ENCODE assay signal across 9 cellular contexts in genomic region chr7:128783143-128783799, GRCh38. TPM values are rescaled to one million over a fixed set of nuclear protein-coding genes. Genes with fewer than 3 reads are reported as not detected.
DNase-seq lines count a peak whose midpoint lies in the region; ATAC-seq and TF ChIP-seq lines count a peak whose summit lies in the region.
"Had no signal": no experiment of that assay in that cellular context is flagged by ENCODE, and none has a peak within 500 bp of the region (broad histone marks: within the 10 kb centered on the region; RNA-seq: fewer than 3 reads in every experiment).

No MANE protein-coding gene starts in this region.

- peaks cover 2 to 34% (median 20%) of the 10 kb centered on the region in 3 donors for H3K4me1 ChIP-seq in gastroesophageal sphincter

- peak overlapping the region; percentile 86 to 93 (median 92) for H3K27ac ChIP-seq in gastroesophageal sphincter

- in situ Hi-C loops in GM13976 (cut with MboI; ENCODE audit: low sequenced_read_pairs, unreplicated experiment), result no loop called here

- DNase-seq in SHP77 treated with DMSO at 0.1 percent for 48 hours (lab: John Stamatoyannopoulos, UW), result peak; percentile 16
- DNase-seq in pons (ENCODE audit: low spot score), result peak; percentile 61
- DNase-seq in NK-92 treated with Interleukin-12 subunit alpha and Interleukin-12 subunit beta, amount 100 ng/mL, for 24 hours (lab: John Stamatoyannopoulos, UW), result no peak
- no peak for DNase-seq in GM13976 (ENCODE audit: low spot score)

- 6 to 14% methylated on average over 5 to 7 of the region's 15 CpGs for WGBS in gastroesophageal sphincter (ENCODE audit: low coverage in 1 of 2), 2 donors

- H3K4me3 ChIP-seq in gastroesophageal sphincter, result no peak overlapping the region

- no peak for TF ChIP-seq CTCF in gastroesophageal sphincter (IDR thresholded peaks at IDR 0.05)
- no peak for TF ChIP-seq CTCF in GM13976 (IDR thresholded peaks at IDR 0.05; ENCODE audit: borderline replicate concordance, control extremely low read depth, extremely low read depth, insufficient read depth, missing control alignments)

- no peaks in the 10 kb centered on the region for H3K36me3 ChIP-seq in gastroesophageal sphincter

- ATAC-seq in GM19463 (IDR thresholded peaks at IDR 0.05; ENCODE audit: unreplicated experiment), result peak; percentile 47
- ATAC-seq in gastroesophageal sphincter, result peak; percentile 80
- no peak for ATAC-seq in GM18517 (IDR thresholded peaks at IDR 0.05; ENCODE audit: unreplicated experiment)
- no peak for ATAC-seq in HG03045 (IDR thresholded peaks at IDR 0.05; ENCODE audit: unreplicated experiment)

- TF ChIP-seq EP300 in gastroesophageal sphincter (IDR thresholded peaks at IDR 0.05), result no peak

- H3K27me3 ChIP-seq in gastroesophageal sphincter, result no peaks in the 10 kb centered on the region

- TF ChIP-seq POLR2A in gastroesophageal sphincter (IDR thresholded peaks at IDR 0.05), result no peak

- H3K9me3 ChIP-seq in gastroesophageal sphincter, result peaks cover 0 to 5% (median 0%) of the 10 kb centered on the region in 3 donors

RNA-seq across cellular contexts. Expression of gene OPN1SW, which starts 7.7 kb away (rescaled TPM):
- not detected for total RNA-seq in gastroesophageal sphincter
- total RNA-seq: lower leg skin had no signal

RNA-seq across cellular contexts. Expression of gene CCDC136, which starts 8.5 kb away (rescaled TPM):
- 10 to 100 TPM; 14.5 to 46.9 (median 21.5) TPM for total RNA-seq in gastroesophageal sphincter

RNA-seq across cellular contexts. Expression of gene CALU, which starts 44.1 kb away (rescaled TPM):
- 100 to 1,000 TPM; 146 to 274 (median 235) TPM for total RNA-seq in gastroesophageal sphincter

RNA-seq across cellular contexts. Expression of gene FLNC, which starts 46.9 kb away (rescaled TPM):
- total RNA-seq in gastroesophageal sphincter, result 1,000 to 10,000 TPM in 1 of 4 donors, 100 to 1,000 TPM in 3; 308 to 1,162 (median 401) TPM

Comparison
In these comparisons a context has a peak if more than half of its experiments do, and no peak if none do; other contexts are left out.
1. ATAC-seq: peak in GM19463 (single experiment) and gastroesophageal sphincter (single experiment); none in GM18517 (single experiment) and HG03045 (single experiment).
2. DNase-seq: peak in SHP77 treated with DMSO at 0.1 percent for 48 hours (single experiment) and pons (single experiment); none in NK-92 treated with Interleukin-12 subunit alpha and Interleukin-12 subunit beta, amount 100 ng/mL, for 24 hours (single experiment) and GM13976 (single experiment).